8 cellular contexts compared by ENCODE assay signal in genomic region chr6:32785781-32786533, GRCh38. TPM values are rescaled to one million over a fixed set of nuclear protein-coding genes. Genes with fewer than 3 reads are reported as not detected.
DNase-seq lines count a peak whose midpoint lies in the region; ATAC-seq and TF ChIP-seq lines count a peak whose summit lies in the region.

No MANE protein-coding gene starts in this region.

- H3K9me3 ChIP-seq in right atrium auricular region (peaks cover 0 to 6% of the 10 kb centered on the region in 2 donors), SK-N-MC (ENCODE audit: low read depth, low read length) (no peaks in the 10 kb centered on the region), lung (ENCODE audit: control insufficient read depth in 2 of 2, insufficient read depth in 1 of 2, low read length in 1 of 2) (peaks cover 0 to 4% of the 10 kb centered on the region in 2 donors), uterus (no peaks in the 10 kb centered on the region)

- H3K27ac ChIP-seq in right atrium auricular region (no peak overlapping the region), SK-N-MC (no peak overlapping the region), lung (ENCODE audit: low read depth in 1 of 2, low read length in 1 of 2) (no peak overlapping the region), uterus (no peak overlapping the region)

- DNase-seq in Right ventricle myocardium superior (no peak), right atrium auricular region (ENCODE audit: low spot score) (no peak), LoVo (ENCODE audit: low spot score) (peak; percentile 51), SK-N-MC (ENCODE audit: low read depth, low spot score) (peak; percentile 81), dermis microvascular lymphatic vessel endothelial cell (ENCODE audit: low read depth in 2 of 2) (peak; percentile 12 to 56), lung (ENCODE audit: low spot score) (peak; percentile 54), uterus (peak in 1 of 2 donors; percentile 22)

- H3K36me3 ChIP-seq in right atrium auricular region (no peaks in the 10 kb centered on the region), SK-N-MC (ENCODE audit: insufficient read depth, low read length) (no peaks in the 10 kb centered on the region), lung (ENCODE audit: control insufficient read depth in 2 of 2, insufficient read depth in 2 of 2, low read length in 2 of 2) (no peaks in the 10 kb centered on the region), uterus (no peaks in the 10 kb centered on the region)

- ATAC-seq in Right ventricle myocardium superior (ENCODE audit: poor library complexity): peak; percentile 85
- ATAC-seq in lung (ENCODE audit: insufficient read depth, low FRiP score): peak; percentile 77
- ATAC-seq in GM18498 (IDR thresholded peaks at IDR 0.05; ENCODE audit: unreplicated experiment): no peak

- TF ChIP-seq CTCF in right atrium auricular region (IDR thresholded peaks at IDR 0.05): peak in 1 of 2 donors; percentile 64
- peak; percentile 46 for TF ChIP-seq CTCF in lung (IDR thresholded peaks at IDR 0.05; ENCODE audit: control extremely low read depth, extremely low read depth)
- TF ChIP-seq CTCF in uterus (IDR thresholded peaks at IDR 0.05): peak; percentile 31 to 60 (median 46)

- H3K4me1 ChIP-seq in right atrium auricular region (no peaks in the 10 kb centered on the region), lung (ENCODE audit: control insufficient read depth in 2 of 2, insufficient read depth in 2 of 2, low read length in 2 of 2) (no peaks in the 10 kb centered on the region), uterus (no peaks in the 10 kb centered on the region)

- 33 to 47% methylated on average over 5 of the region's 5 CpGs for WGBS in lung, 2 donors

- no peak for TF ChIP-seq POLR2A in uterus (IDR thresholded peaks at IDR 0.05)

- peak overlapping the region; percentile 24 for H3K9ac ChIP-seq in SK-N-MC (ENCODE audit: insufficient read length)

- H3K4me3 ChIP-seq in right atrium auricular region (no peak overlapping the region), SK-N-MC (peak overlapping the region; percentile 31), lung (no peak overlapping the region), uterus (no peak overlapping the region)

- H3K27me3 ChIP-seq in right atrium auricular region: no peaks in the 10 kb centered on the region
- H3K27me3 ChIP-seq in lung (ENCODE audit: control insufficient read depth, insufficient read depth): no peaks in the 10 kb centered on the region
- H3K27me3 ChIP-seq in uterus: peaks cover 0 to 6% of the 10 kb centered on the region in 2 donors

- intact Hi-C loops in Right ventricle myocardium superior (cut with DNase I) (no loop called here), uterus (cut with DNase I; ENCODE audit: low total_unique reads) (no loop called here)

RNA-seq across cellular contexts. Expression of gene HLA-DQB2, which starts 22.6 kb away (rescaled TPM):
- total RNA-seq in Right ventricle myocardium superior (1.7 TPM), right atrium auricular region (1 to 10 TPM in 1 of 2 donors, not detected in 1; 1.3 TPM), dermis microvascular lymphatic vessel endothelial cell (not detected in 2 replicates), lung (10 to 100 TPM in 1 of 2 donors, not detected in 1; 56.3 TPM), uterus (1 to 10 TPM in 1 of 4 donors, under 1 TPM in 1, not detected in 2; 0.41 to 9.8 TPM)
- 1 to 10 TPM in 1 of 2 donors, under 1 TPM in 1; 0.74 to 1.9 TPM for polyA plus RNA-seq in lung

RNA-seq across cellular contexts. Expression of gene HLA-DOB, which starts 30.8 kb away (rescaled TPM):
- total RNA-seq in Right ventricle myocardium superior: not detected
- not detected for total RNA-seq in right atrium auricular region
- total RNA-seq in dermis microvascular lymphatic vessel endothelial cell: under 0.01 and 0.13 TPM in 2 replicates
- total RNA-seq in lung: 1 to 10 TPM; 1.3 to 1.4 TPM
- polyA plus RNA-seq in lung: 1 to 10 TPM; 1.2 to 2.7 TPM
- total RNA-seq in uterus: under 1 TPM in 2 of 4 donors, not detected in 2; 0.28 to 0.82 TPM

RNA-seq across cellular contexts. Expression of gene HLA-DQA2, which starts 44.8 kb away (rescaled TPM):
- total RNA-seq in Right ventricle myocardium superior (1.6 TPM), right atrium auricular region (under 1 TPM in 1 of 2 donors, not detected in 1; 0.75 TPM), dermis microvascular lymphatic vessel endothelial cell (not detected in 2 replicates), lung (10 to 100 TPM in 1 of 2 donors, 1 to 10 TPM in 1; 1.8 to 15.3 TPM), uterus (1 to 10 TPM in 1 of 4 donors, not detected in 3; 4.4 TPM)
- under 1 TPM; 0.22 to 0.86 TPM for polyA plus RNA-seq in lung

RNA-seq across cellular contexts. Expression of gene TAP2, which starts 52.6 kb away (rescaled TPM):
- total RNA-seq in Right ventricle myocardium superior: 19.3 TPM
- total RNA-seq in right atrium auricular region: 1 to 10 TPM; 3.4 to 6.3 TPM
- 26.7 and 27.5 TPM in 2 replicates for total RNA-seq in dermis microvascular lymphatic vessel endothelial cell
- 10 to 100 TPM; 15.2 to 63.2 TPM for total RNA-seq in lung
- polyA plus RNA-seq in lung: 10 to 100 TPM; 25.3 to 58.7 TPM
- total RNA-seq in uterus: 10 to 100 TPM in 2 of 4 donors, 1 to 10 TPM in 2; 3.0 to 42.4 (median 21.5) TPM

RNA-seq across cellular contexts. Expression of gene PSMB8, which starts 57.9 kb away (rescaled TPM):
- total RNA-seq in Right ventricle myocardium superior (16.7 TPM), right atrium auricular region (10 to 100 TPM; 15.4 to 29.2 TPM), dermis microvascular lymphatic vessel endothelial cell (57.3 and 64.9 TPM in 2 replicates), lung (10 to 100 TPM; 40.4 to 79.0 TPM), uterus (10 to 100 TPM; 23.5 to 60.1 (median 27.2) TPM)
- polyA plus RNA-seq in lung: 100 to 1,000 TPM; 132 to 216 TPM

Comparison
In these comparisons a context has a peak if more than half of its experiments do, and no peak if none do; other contexts are left out.
1. DNase-seq: peak in LoVo (single experiment), SK-N-MC (single experiment), dermis microvascular lymphatic vessel endothelial cell (2 of 2) and lung (single experiment); none in Right ventricle myocardium superior (single experiment) and right atrium auricular region (single experiment).